Comparison of ENCODE assay signal across 15 cellular contexts in genomic region chr20:57251344-57251743, GRCh38. TPM values are rescaled to one million over a fixed set of nuclear protein-coding genes. Genes with fewer than 3 reads are reported as not detected.
DNase-seq lines count a peak whose midpoint lies in the region; ATAC-seq and TF ChIP-seq lines count a peak whose summit lies in the region.
"Had no signal": no experiment of that assay in that cellular context is flagged by ENCODE, and none has a peak within 500 bp of the region (broad histone marks: within the 10 kb centered on the region; RNA-seq: fewer than 3 reads in every experiment).

No MANE protein-coding gene starts in this region.

- H3K27me3 ChIP-seq in Karpas-422 (ENCODE audit: low read length) (no peaks in the 10 kb centered on the region), tibial artery (peaks cover 0 to 54% of the 10 kb centered on the region in 2 donors)
- H3K27me3 ChIP-seq: pancreas had no signal

- DNase-seq in SIG-M5 treated with dmso at 0.1 percent for 504 hours (lab: John Stamatoyannopoulos, UW; ENCODE audit: unreplicated experiment), result peak; percentile 63
- DNase-seq in SIG-M5 (lab: John Stamatoyannopoulos, UW), result no peak
- DNase-seq in Karpas-422, result no peak
- no peak for DNase-seq in natural killer cell
- no peak for DNase-seq in HEK293T (ENCODE audit: extremely low spot score)
- no peak for DNase-seq in tibial artery
- DNase-seq: caudate nucleus, heart right ventricle, NCI-H1092, NCI-H510A, pancreas had no signal

- H3K4me1 ChIP-seq in Karpas-422 (ENCODE audit: low read length) (peaks cover 59% of the 10 kb centered on the region), tibial artery (no peaks in the 10 kb centered on the region)
- H3K4me1 ChIP-seq: A549, pancreas had no signal

- peak overlapping the region; percentile 47 for H3K4me3 Mint-ChIP-seq in activated naive CD8-positive, alpha-beta T cell
- peak overlapping the region; percentile 75 for H3K4me3 Mint-ChIP-seq in natural killer cell

- H3K27me3 Mint-ChIP-seq in activated naive CD8-positive, alpha-beta T cell, result peaks cover 14% of the 10 kb centered on the region
- H3K27me3 Mint-ChIP-seq in natural killer cell (ENCODE audit: low read depth in 2 of 2), result peaks cover 5 to 6% of the 10 kb centered on the region in 2 donors

- H3K4me3 ChIP-seq in Karpas-422 (ENCODE audit: low read length) (no peak overlapping the region), tibial artery (no peak overlapping the region)
- H3K4me3 ChIP-seq: A549, heart right ventricle, pancreas had no signal

- intact Hi-C loops in natural killer cell (cut with micrococcal nuclease) (no loop called here), tibial artery (cut with DNase I; ENCODE audit: low total_unique reads) (no loop called here)

- no peaks in the 10 kb centered on the region for H3K9me2 ChIP-seq in Karpas-422 (replicated peaks; ENCODE audit: insufficient read depth, low read length)

- H3K4me1 Mint-ChIP-seq in activated naive CD8-positive, alpha-beta T cell (ENCODE audit: low read depth), result peaks cover 11% of the 10 kb centered on the region
- peaks cover 12 to 22% of the 10 kb centered on the region in 2 donors for H3K4me1 Mint-ChIP-seq in natural killer cell

- peak overlapping the region; percentile 44 for H3K4me2 ChIP-seq in Karpas-422 (ENCODE audit: low read depth, low read length, poor library complexity, severe bottlenecking)
- H3K4me2 ChIP-seq: A549 had no signal

- H3K9me3 Mint-ChIP-seq in activated naive CD8-positive, alpha-beta T cell (ENCODE audit: low read depth), result no peaks in the 10 kb centered on the region
- no peaks in the 10 kb centered on the region for H3K9me3 Mint-ChIP-seq in natural killer cell

- H3K36me3 Mint-ChIP-seq in activated naive CD8-positive, alpha-beta T cell, result no peaks in the 10 kb centered on the region
- no peaks in the 10 kb centered on the region for H3K36me3 Mint-ChIP-seq in natural killer cell

- H3K27ac ChIP-seq in Karpas-422 (ENCODE audit: low read length) (no peak overlapping the region), tibial artery (no peak overlapping the region)
- H3K27ac ChIP-seq: A549, pancreas had no signal

- H2AFZ ChIP-seq in Karpas-422 (ENCODE audit: low read length), result peak overlapping the region; percentile 54; the same call in 1 of the 2 replicates

- no peaks in the 10 kb centered on the region for H4K20me1 ChIP-seq in Karpas-422 (ENCODE audit: insufficient read depth, low read depth, low read length)

- CTCF ChIA-PET in HEK293T (lab: Yijun Ruan, JAX), result interaction anchor here (0.6 kb wide), 1 partner anchor 23 kb away, joined by 5 read pairs; no protein-coding TSS in a partner anchor

- peak overlapping the region; percentile 49; the same call in 1 of the 2 replicates for H3K9ac ChIP-seq in Karpas-422 (ENCODE audit: low read length)

- no peaks in the 10 kb centered on the region for H3K79me2 ChIP-seq in Karpas-422 (ENCODE audit: low read length)

- POLR2A ChIA-PET in HEK293T (lab: Yijun Ruan, JAX), result interaction anchor here (0.7 to 1.5 kb wide), 3 partner anchors 9 to 21 kb away, joined by 3 to 4 read pairs (median 3); no protein-coding TSS in a partner anchor

- ATAC-seq in natural killer cell (peak; percentile 50 to 62 (median 61)), HG03280 (IDR thresholded peaks at IDR 0.05; ENCODE audit: unreplicated experiment) (no peak)
- ATAC-seq: A549, pancreas had no signal

- TF ChIP-seq CTCF in natural killer cell (IDR thresholded peaks at IDR 0.05), result no peak
- TF ChIP-seq CTCF in tibial artery (IDR thresholded peaks at IDR 0.05), result no peak

- H3K36me3 ChIP-seq in Karpas-422 (ENCODE audit: insufficient read depth, low read length), result no peaks in the 10 kb centered on the region
- H3K36me3 ChIP-seq in tibial artery, result no peaks in the 10 kb centered on the region
- H3K36me3 ChIP-seq: heart right ventricle, pancreas had no signal

- no peaks in the 10 kb centered on the region for H3K9me3 ChIP-seq in Karpas-422 (ENCODE audit: low read length)
- H3K9me3 ChIP-seq in tibial artery, result peaks cover 0 to 4% (median 0%) of the 10 kb centered on the region in 3 donors
- H3K9me3 ChIP-seq: A549, pancreas had no signal

- H3K27ac Mint-ChIP-seq in activated naive CD8-positive, alpha-beta T cell, result no peak overlapping the region
- H3K27ac Mint-ChIP-seq in natural killer cell, result peak overlapping the region; percentile 21 to 45

TF ChIP-seq in HEK293T, 16 proteins besides CTCF, POLR2A, EP300 and RAD21:
- TF ChIP-seq CTBP1 (IDR thresholded peaks at IDR 0.05; ENCODE audit: borderline replicate concordance) (no peak), FOXA1 (IDR thresholded peaks at IDR 0.05) (no peak), FOXK2 (IDR thresholded peaks at IDR 0.05) (no peak), LEF1 (IDR thresholded peaks at IDR 0.05; ENCODE audit: borderline replicate concordance) (no peak), ZNF384 (IDR thresholded peaks at IDR 0.05) (no peak), ELF4 (IDR thresholded peaks at IDR 0.05) (no peak), HDGF (IDR thresholded peaks at IDR 0.05; ENCODE audit: borderline replicate concordance) (no peak), BHLHE40 (IDR thresholded peaks at IDR 0.05; ENCODE audit: borderline replicate concordance) (no peak), SUZ12 (IDR thresholded peaks at IDR 0.05) (no peak), FOXM1 (IDR thresholded peaks at IDR 0.05; ENCODE audit: borderline replicate concordance) (no peak)
- TF ChIP-seq, protein P1, sequence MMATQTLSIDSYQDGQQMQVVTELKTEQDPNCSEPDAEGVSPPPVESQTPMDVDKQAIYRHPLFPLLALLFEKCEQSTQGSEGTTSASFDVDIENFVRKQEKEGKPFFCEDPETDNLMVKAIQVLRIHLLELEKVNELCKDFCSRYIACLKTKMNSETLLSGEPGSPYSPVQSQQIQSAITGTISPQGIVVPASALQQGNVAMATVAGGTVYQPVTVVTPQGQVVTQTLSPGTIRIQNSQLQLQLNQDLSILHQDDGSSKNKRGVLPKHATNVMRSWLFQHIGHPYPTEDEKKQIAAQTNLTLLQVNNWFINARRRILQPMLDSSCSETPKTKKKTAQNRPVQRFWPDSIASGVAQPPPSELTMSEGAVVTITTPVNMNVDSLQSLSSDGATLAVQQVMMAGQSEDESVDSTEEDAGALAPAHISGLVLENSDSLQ (IDR thresholded peaks at IDR 0.05), result no peak

RNA-seq across cellular contexts. Expression of gene BMP7, which starts 15.1 kb away (rescaled TPM):
- not detected in 2 replicates for total RNA-seq in Karpas-422 (2014; rRNA removed; shearing (Covaris generic); ENCODE audit: low replicate concordance)
- not detected for total RNA-seq in natural killer cell
- total RNA-seq: endothelial cell of umbilical vein had no signal
